In the genomic region with DNA sequence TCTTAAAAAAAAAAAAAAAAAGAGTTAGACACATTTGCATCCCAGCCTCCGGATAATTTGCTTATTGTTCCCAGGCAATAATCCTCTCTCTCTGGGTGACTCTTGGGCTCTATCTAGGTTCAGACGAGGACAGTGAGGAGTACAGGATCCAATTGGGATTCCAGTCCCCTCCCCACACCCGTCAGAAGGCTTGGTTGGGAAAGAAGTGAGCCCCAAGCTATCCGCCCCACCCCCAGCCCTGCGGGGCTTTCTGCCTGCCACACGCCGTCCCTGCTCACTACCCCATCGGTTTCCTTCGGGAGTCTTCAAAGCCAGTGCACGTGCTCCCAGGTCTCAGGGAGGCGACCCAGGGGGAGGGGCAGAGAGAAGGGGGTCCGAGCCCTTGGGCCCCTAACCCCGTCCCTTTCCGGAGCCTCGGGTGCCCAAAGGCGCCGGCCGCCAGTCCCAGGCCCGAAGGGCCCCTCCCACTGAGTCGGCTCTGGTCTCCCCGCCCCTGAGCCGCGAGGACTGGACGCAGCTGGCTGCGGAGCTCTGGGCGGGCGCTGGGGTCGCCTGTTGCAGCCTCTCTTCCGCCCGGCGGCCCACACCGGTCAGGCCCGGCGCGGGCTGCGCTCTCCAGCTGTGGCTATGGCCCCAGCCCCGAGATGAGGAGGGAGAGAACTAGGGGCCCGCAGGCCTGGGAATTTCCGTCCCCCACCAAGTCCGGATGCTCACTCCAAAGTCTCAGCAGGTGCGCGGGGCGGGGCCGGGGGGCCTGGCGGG, we compare ENCODE assay signal across 9 cellular contexts. TPM values are rescaled to one million over a fixed set of nuclear protein-coding genes. Genes with fewer than 3 reads are reported as not detected.
DNase-seq lines count a peak whose midpoint lies in the region; ATAC-seq and TF ChIP-seq lines count a peak whose summit lies in the region.
"Had no signal": no experiment of that assay in that cellular context is flagged by ENCODE, and none has a peak within 500 bp of the region (broad histone marks: within the 10 kb centered on the region; RNA-seq: fewer than 3 reads in every experiment).

No MANE protein-coding gene starts in this region.

- no peaks in the 10 kb centered on the region for H3K36me3 ChIP-seq in ACC112 (ENCODE audit: insufficient read depth, low read length)

- H3K4me1 ChIP-seq in ACC112 (ENCODE audit: control insufficient read depth, insufficient read depth, low read length, unreplicated experiment): peaks cover 39% of the 10 kb centered on the region

- H3K27me3 ChIP-seq in ACC112 (ENCODE audit: insufficient read depth, low read length): no peaks in the 10 kb centered on the region

- TF ChIP-seq CTCF in GM10248 (IDR thresholded peaks at IDR 0.05; ENCODE audit: control extremely low read depth, extremely low read depth, low read depth, missing control alignments) (no peak), omental fat pad (IDR thresholded peaks at IDR 0.05) (no peak)

- DNase-seq in GM10248 (ENCODE audit: extremely low spot score): peak; percentile 88
- peak; percentile 17 for DNase-seq in NCI-H2029 treated with DMSO at 0.1 percent for 48 hours (lab: John Stamatoyannopoulos, UW)
- peak; percentile 92 for DNase-seq in Right ventricle myocardium superior
- DNase-seq in omental fat pad (ENCODE audit: low spot score): no peak
- DNase-seq in NCI-H128 (lab: John Stamatoyannopoulos, UW; ENCODE audit: unreplicated experiment): no peak

- CTCF ChIA-PET in GM10248 (lab: Yijun Ruan, JAX): interaction anchor here (0.8 to 2.4 kb wide), 10 partner anchors 19 to 141 kb away, joined by 3 to 11 read pairs (median 3); no protein-coding TSS in a partner anchor

- H3K79me2 ChIP-seq in ACC112 (ENCODE audit: control insufficient read depth, insufficient read depth, low read length, unreplicated experiment): no peaks in the 10 kb centered on the region

- peak; percentile 37 for ATAC-seq in HG02610 (IDR thresholded peaks at IDR 0.05; ENCODE audit: unreplicated experiment)
- peak; percentile 67 for ATAC-seq in Right ventricle myocardium superior (ENCODE audit: poor library complexity)
- peak; percentile 75 for ATAC-seq in omental fat pad (ENCODE audit: low FRiP score)

- H3K9me3 Mint-ChIP-seq in activated naive CD8-positive, alpha-beta T cell (ENCODE audit: low read depth): no peaks in the 10 kb centered on the region

- POLR2A ChIA-PET in GM10248 (lab: Yijun Ruan, JAX): interaction anchor here (0.6 to 1.5 kb wide), 4 partner anchors 11 to 548 kb away, joined by 4 to 9 read pairs (median 5); partner anchors contain the start of genes HSP90AB1 and SLC35B2

- peak overlapping the region; percentile 82 for H3K4me3 ChIP-seq in ACC112 (ENCODE audit: low read depth, low read length)

- peak overlapping the region; percentile 16; the same call in 1 of the 2 replicates for H3K27ac ChIP-seq in ACC112 (ENCODE audit: low read depth, low read length)

- H3K36me3 Mint-ChIP-seq in activated naive CD8-positive, alpha-beta T cell: no peaks in the 10 kb centered on the region

- intact Hi-C loops in Right ventricle myocardium superior (cut with DNase I): no loop called here

- H2AFZ ChIP-seq in ACC112 (ENCODE audit: low read length, unreplicated experiment): peak overlapping the region; percentile 14

- H3K27me3 Mint-ChIP-seq in activated naive CD8-positive, alpha-beta T cell: peaks cover 2% of the 10 kb centered on the region

- peaks cover 26% of the 10 kb centered on the region for H3K4me1 Mint-ChIP-seq in activated naive CD8-positive, alpha-beta T cell (ENCODE audit: low read depth)

- H3K4me3 Mint-ChIP-seq in activated naive CD8-positive, alpha-beta T cell: peak overlapping the region; percentile 23

- no peak overlapping the region for H3K27ac Mint-ChIP-seq in activated naive CD8-positive, alpha-beta T cell

RNA-seq across cellular contexts. Expression of gene MYMX, which starts 2.5 kb away (rescaled TPM):
- 0.56 TPM for total RNA-seq in Right ventricle myocardium superior
- total RNA-seq in omental fat pad: 10 to 100 TPM in 1 of 4 donors, 1 to 10 TPM in 2, not detected in 1; 1.9 to 15.8 (median 2.4) TPM
- total RNA-seq: NCI-H460 had no signal

RNA-seq across cellular contexts. Expression of gene SLC29A1, which starts 4.2 kb away (rescaled TPM):
- total RNA-seq in Right ventricle myocardium superior (181 TPM), omental fat pad (100 to 1,000 TPM in 1 of 4 donors, 10 to 100 TPM in 3; 61.7 to 317 (median 87.0) TPM)

RNA-seq across cellular contexts. Expression of gene HSP90AB1, which starts 27.7 kb away (rescaled TPM):
- 853 TPM for total RNA-seq in Right ventricle myocardium superior
- 1,000 to 10,000 TPM in 1 of 4 donors, 100 to 1,000 TPM in 3; 553 to 1,198 (median 846) TPM for total RNA-seq in omental fat pad

RNA-seq across cellular contexts. Expression of gene SLC35B2, which starts 38.1 kb away (rescaled TPM):
- 19.4 TPM for total RNA-seq in Right ventricle myocardium superior
- 10 to 100 TPM; 25.3 to 31.9 (median 30.4) TPM for total RNA-seq in omental fat pad

RNA-seq across cellular contexts. Expression of gene NFKBIE, which starts 46.1 kb away (rescaled TPM):
- 3.7 TPM for total RNA-seq in Right ventricle myocardium superior
- total RNA-seq in omental fat pad: 10 to 100 TPM; 13.1 to 25.5 (median 15.3) TPM

Comparison
In these comparisons a context has a peak if more than half of its experiments do, and no peak if none do; other contexts are left out.
1. DNase-seq: peak in GM10248 (single experiment), NCI-H2029 treated with DMSO at 0.1 percent for 48 hours (single experiment) and Right ventricle myocardium superior (single experiment); none in omental fat pad (single experiment) and NCI-H128 (single experiment).
2. Peak in every context shown above with its lines, with median percentiles within 50 percentile points of each other: ATAC-seq.